Comparison of ENCODE assay signal across 8 cellular contexts in genomic region chr16:83807710-83808572, GRCh38. TPM values are rescaled to one million over a fixed set of nuclear protein-coding genes. Genes with fewer than 3 reads are reported as not detected.
A peak's percentile ranks its signal among the peaks of the same experiment; 100 is the strongest.
DNase-seq lines count a peak whose midpoint lies in the region; ATAC-seq and TF ChIP-seq lines count a peak whose summit lies in the region.

Gene HSBP1 (plus strand): TSS chr16:83807978. CDS start chr16:83808077, 99 bp downstream.

- peak; percentile 90 for DNase-seq in DMS114 treated with DMSO at 0.1 percent for 48 hours (lab: John Stamatoyannopoulos, UW; ENCODE audit: unreplicated experiment)
- peak; percentile 94 for DNase-seq in HuH-7 (ENCODE audit: low spot score)
- peak; percentile 51 for DNase-seq in OCI-M2 (lab: John Stamatoyannopoulos, UW; ENCODE audit: unreplicated experiment)
- DNase-seq in activated T-cell treated with anti-CD3 and anti-CD28 coated beads for 24 hours (ENCODE audit: low read depth), result peak; percentile 93
- DNase-seq in epithelial cell of prostate (ENCODE audit: low read depth, low spot score), result no peak
- DNase-seq in mucosa of descending colon, result peak; percentile 97 to 98 (median 97)
- peak; percentile 84 to 86 for DNase-seq in stimulated activated CD8-positive, alpha-beta memory T cell treated with anti-CD3 and anti-CD28 coated beads, Interleukin-4, amount 100 ng/mL, for 1 hour (ENCODE audit: low read depth in 2 of 2, low spot score in 1 of 2)

- H3K36me3 ChIP-seq in mucosa of descending colon (ENCODE audit: low read depth), result no peaks in the 10 kb centered on the region

- H3K4me3 ChIP-seq in mucosa of descending colon, result peak within 1 kb of the TSS; percentile 90

- no peak for TF ChIP-seq CTCF in mucosa of descending colon (IDR thresholded peaks at IDR 0.05)

- H3K27ac ChIP-seq in epithelial cell of prostate, result peak within 1 kb of the TSS; percentile 58

- ATAC-seq in GM21526 (IDR thresholded peaks at IDR 0.05; ENCODE audit: low FRiP score, unreplicated experiment) (peak; percentile 88), mucosa of descending colon (peak; percentile 99)

- intact Hi-C loops in mucosa of descending colon (cut with DNase I, micrococcal nuclease), result no loop called here

- H3K9me3 ChIP-seq in mucosa of descending colon, result no peaks in the 10 kb centered on the region

- H3K4me1 ChIP-seq in mucosa of descending colon (ENCODE audit: low read depth), result peaks cover 9% of the 10 kb centered on the region

RNA-seq across cellular contexts. Expression of gene HSBP1, which starts in this region (rescaled TPM):
- 10 to 100 TPM; 76.9 to 89.2 (median 78.9) TPM for total RNA-seq in mucosa of descending colon
